In the genomic region with DNA sequence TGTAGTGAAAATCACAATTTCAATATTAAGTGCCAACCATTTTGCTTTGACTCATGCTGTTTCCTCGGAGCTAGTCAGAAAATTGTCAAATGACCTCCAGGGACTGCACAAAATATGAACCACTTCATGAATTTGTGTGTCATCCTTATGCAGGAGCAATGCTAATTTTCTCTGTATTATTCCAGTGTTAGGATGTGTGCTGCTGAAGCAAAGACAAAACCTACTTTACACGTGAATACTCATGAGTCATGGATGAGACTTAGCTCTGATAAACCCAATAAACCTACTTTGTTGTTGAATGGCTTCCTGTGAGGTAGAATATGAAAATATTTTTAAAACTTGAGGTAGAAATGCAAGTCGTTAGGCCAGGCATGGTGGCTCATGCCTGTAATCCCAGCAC, we compare ENCODE assay signal across 17 cellular contexts.
DNase-seq lines count a peak whose midpoint lies in the region; ATAC-seq, FAIRE-seq and TF ChIP-seq lines count a peak whose summit lies in the region.
"Had no signal": no experiment of that assay in that cellular context is flagged by ENCODE, and none has a peak within 500 bp of the region (broad histone marks: within the 10 kb centered on the region; RNA-seq: fewer than 3 reads in every experiment).

No MANE protein-coding gene starts in this region.

- CTCF ChIA-PET in mammary epithelial cell (lab: Charles Lee; ENCODE audit: low non-redundant PET), result interaction anchor here (0.6 kb wide), 1 partner anchor 50 kb away, joined by 8 read pairs; no protein-coding TSS in a partner anchor

- H3K9ac ChIP-seq in mammary epithelial cell (ENCODE audit: insufficient read depth, low read length), result no peak overlapping the region
- H3K9ac ChIP-seq: KMS-11 had no signal

- no peak overlapping the region for H2AFZ ChIP-seq in mammary epithelial cell (ENCODE audit: low read depth, low read length)

- ATAC-seq in GM19395 (IDR thresholded peaks at IDR 0.05; ENCODE audit: unreplicated experiment) (no peak), HG03097 (IDR thresholded peaks at IDR 0.05; ENCODE audit: low FRiP score, unreplicated experiment) (no peak)

- DNase-seq in mammary epithelial cell (peak; percentile 42), breast epithelium (ENCODE audit: low spot score in 2 of 2) (no peak), M059J (ENCODE audit: low read depth) (peak; percentile 80), bronchial epithelial cell (ENCODE audit: low read depth) (peak; percentile 11), NCI-H1694 (lab: John Stamatoyannopoulos, UW) (no peak), T1000 (lab: John Stamatoyannopoulos, UW) (no peak)
- DNase-seq: DMS53, NCI-H1930, NCI-H2171 treated with DMSO at 0.1 percent for 48 hours, NCI-H82, Peyer's patch had no signal

- H3K27ac ChIP-seq in mammary epithelial cell (ENCODE audit: insufficient read depth, low read depth, low read length), result no peak overlapping the region
- no peak overlapping the region for H3K27ac ChIP-seq in breast epithelium
- H3K27ac ChIP-seq: 22Rv1, HL-60, KMS-11, Peyer's patch had no signal

- no peaks in the 10 kb centered on the region for H4K20me1 ChIP-seq in mammary epithelial cell (ENCODE audit: insufficient read depth, low read length)

- WGBS in mammary epithelial cell (ENCODE audit: low coverage, missing lambda C conversion rate), result 37% methylated on average over 3 of the region's 3 CpGs

- H3K79me2 ChIP-seq in mammary epithelial cell (ENCODE audit: insufficient read depth, low read length), result no peaks in the 10 kb centered on the region

- H3K27me3 ChIP-seq in mammary epithelial cell (ENCODE audit: insufficient read depth, low read length) (no peaks in the 10 kb centered on the region), breast epithelium (no peaks in the 10 kb centered on the region), bronchial epithelial cell (ENCODE audit: control insufficient read depth, insufficient read depth, low read length) (no peaks in the 10 kb centered on the region)
- H3K27me3 ChIP-seq: Peyer's patch had no signal

- H3K4me2 ChIP-seq in mammary epithelial cell (ENCODE audit: insufficient read depth, low read depth, low read length), result no peak overlapping the region
- H3K4me2 ChIP-seq: KMS-11 had no signal

- no peaks in the 10 kb centered on the region for H3K36me3 ChIP-seq in mammary epithelial cell (ENCODE audit: insufficient read depth, low read length)
- H3K36me3 ChIP-seq in breast epithelium, result no peaks in the 10 kb centered on the region
- H3K36me3 ChIP-seq in bronchial epithelial cell (ENCODE audit: control insufficient read depth, insufficient read depth, low read length), result no peaks in the 10 kb centered on the region
- H3K36me3 ChIP-seq: HAP-1, Peyer's patch had no signal

- no peak for TF ChIP-seq CTCF in mammary epithelial cell (conservative IDR thresholded peaks at IDR 0.05 in 1 of 2, IDR thresholded peaks at IDR 0.05 in 1 of 2; ENCODE audit: extremely low read depth in 1 of 2, insufficient read depth in 1 of 2, low read depth in 1 of 2, low read length in 2 of 2)
- TF ChIP-seq CTCF in breast epithelium (IDR thresholded peaks at IDR 0.05), result no peak
- TF ChIP-seq CTCF in bronchial epithelial cell (IDR thresholded peaks at IDR 0.05; ENCODE audit: insufficient read depth, low read length, severe bottlenecking), result no peak

- TF ChIP-seq POLR2A in breast epithelium (IDR thresholded peaks at IDR 0.05), result no peak

- intact Hi-C loops in mammary epithelial cell (cut with micrococcal nuclease) (loop anchor here (10.0 kb wide), 1 partner anchor 249 kb away; no protein-coding TSS in a partner anchor), breast epithelium (cut with DNase I; ENCODE audit: low total_unique reads) (no loop called here)

- no TSS peak for BruUV-seq in mammary epithelial cell (replicated peaks; lab: Mats Ljungman, UMichigan)

- H3K4me1 ChIP-seq in mammary epithelial cell (ENCODE audit: insufficient read depth, low read length) (no peaks in the 10 kb centered on the region), breast epithelium (no peaks in the 10 kb centered on the region)
- H3K4me1 ChIP-seq: HAP-1, Peyer's patch had no signal

- no peak for FAIRE-seq in bronchial epithelial cell (lab: Jason Lieb, UNC)

- in situ Hi-C loops in mammary epithelial cell (cut with MboI; ENCODE audit: low sequenced_read_pairs in 2 of 2), result loop anchor here (10.0 kb wide), 1 partner anchor 49 kb away; no protein-coding TSS in a partner anchor

- H3K9me3 ChIP-seq in mammary epithelial cell (replicated peaks; ENCODE audit: insufficient read depth, low read length) (no peaks in the 10 kb centered on the region), breast epithelium (no peaks in the 10 kb centered on the region)
- H3K9me3 ChIP-seq: HAP-1, Peyer's patch had no signal

- H3K4me3 ChIP-seq in mammary epithelial cell (replicated peaks in 1 of 3; ENCODE audit: insufficient read depth in 1 of 3, low read depth in 2 of 3, low read length in 3 of 3) (no peak overlapping the region), breast epithelium (no peak overlapping the region), bronchial epithelial cell (ENCODE audit: low read depth, low read length) (no peak overlapping the region)
- H3K4me3 ChIP-seq: HAP-1, Peyer's patch had no signal

- dilution Hi-C loops in mammary epithelial cell (cut with HindIII; ENCODE audit: low sequenced_read_pairs), result no loop called here

Comparison
In these comparisons a context has a peak if more than half of its experiments do, and no peak if none do; other contexts are left out.
1. DNase-seq: peak in mammary epithelial cell (single experiment), M059J (single experiment) and bronchial epithelial cell (single experiment); none in breast epithelium (0 of 2), NCI-H1694 (single experiment) and T1000 (single experiment).